8 cellular contexts compared by ENCODE assay signal in the genomic region with DNA sequence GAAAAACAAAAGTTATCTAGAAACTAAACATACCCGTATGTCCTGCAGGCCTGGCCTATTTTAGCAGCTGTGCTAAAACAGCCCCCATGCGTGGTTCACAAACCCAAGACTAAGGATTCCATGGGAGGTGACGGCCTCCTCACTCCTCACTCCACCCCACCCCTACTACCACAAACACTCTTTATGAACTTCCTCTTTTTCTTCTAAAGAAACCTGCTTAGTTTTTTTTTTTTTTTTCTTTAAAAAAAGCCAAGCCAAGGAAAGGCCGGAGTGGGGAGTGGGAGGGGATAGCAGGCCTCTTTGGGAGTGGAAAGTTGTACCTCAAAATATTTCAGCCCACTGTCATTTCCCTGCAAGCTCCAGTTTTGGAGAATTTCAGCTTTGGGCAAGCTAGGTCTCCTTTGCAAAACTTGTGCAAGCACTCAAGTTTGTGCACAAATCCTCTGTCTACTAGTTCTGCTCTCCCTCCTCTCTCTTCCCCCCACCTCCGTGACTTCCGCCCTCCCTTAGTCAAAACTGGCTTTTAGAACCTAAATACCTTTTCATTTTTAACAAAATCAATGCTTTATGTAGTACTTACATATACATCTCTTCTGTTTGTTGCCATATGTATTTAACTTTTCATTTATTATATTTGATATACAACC. TPM values are rescaled to one million over a fixed set of nuclear protein-coding genes. Genes with fewer than 3 reads are reported as not detected.
A peak's percentile ranks its signal among the peaks of the same experiment; 100 is the strongest.
DNase-seq lines count a peak whose midpoint lies in the region; ATAC-seq and TF ChIP-seq lines count a peak whose summit lies in the region.

No MANE protein-coding gene starts in this region.

- DNase-seq in activated naive CD4-positive, alpha-beta T cell treated with Interleukin-2 at 50 U/mL for 16 hours: peak; percentile 31
- no peak for DNase-seq in activated naive CD4-positive, alpha-beta T cell (lab: John Stamatoyannopoulos, UW)
- peak; percentile 89 for DNase-seq in SKM-1 (lab: John Stamatoyannopoulos, UW; ENCODE audit: unreplicated experiment)
- DNase-seq in epithelial cell of prostate (ENCODE audit: low read depth, low spot score): no peak
- DNase-seq in osteocyte (ENCODE audit: extremely low spot score, unreplicated experiment): no peak
- no peak for DNase-seq in HT-29 (ENCODE audit: low spot score)
- DNase-seq in stimulated activated CD4-positive, alpha-beta T cell treated with anti-CD3 and anti-CD28 coated beads, Interleukin-2, amount 100 ng/mL, for 24 hours: no peak

- H3K36me3 Mint-ChIP-seq in osteocyte (ENCODE audit: unreplicated experiment): peaks cover 10% of the 10 kb centered on the region

- peak overlapping the region; percentile 97 for H3K4me3 Mint-ChIP-seq in osteocyte (ENCODE audit: unreplicated experiment)

- H3K4me1 Mint-ChIP-seq in osteocyte (ENCODE audit: unreplicated experiment): peaks cover 35% of the 10 kb centered on the region

- TF ChIP-seq CTCF in osteocyte (IDR thresholded peaks at IDR 0.05): no peak

- H3K9me3 Mint-ChIP-seq in osteocyte (ENCODE audit: unreplicated experiment): no peaks in the 10 kb centered on the region

- peak overlapping the region; percentile 89 for H3K27ac Mint-ChIP-seq in osteocyte (ENCODE audit: unreplicated experiment)

- H3K27ac ChIP-seq in epithelial cell of prostate: peak overlapping the region; percentile 92

- peak; percentile 41 for ATAC-seq in HG03064 (IDR thresholded peaks at IDR 0.05; ENCODE audit: low read depth, unreplicated experiment)

- H3K27me3 Mint-ChIP-seq in osteocyte (ENCODE audit: unreplicated experiment): no peaks in the 10 kb centered on the region

RNA-seq across cellular contexts. Expression of a gene that starts 0.5 kb away (rescaled TPM):
- total RNA-seq in osteocyte: 35.3 and 39.1 TPM in 2 replicates
- total RNA-seq in HT-29 (2014; rRNA removed; shearing (Covaris generic)): 12.6 and 16.7 TPM in 2 replicates

Comparison
In these comparisons a context has a peak if more than half of its experiments do, and no peak if none do; other contexts are left out.
1. DNase-seq: peak in activated naive CD4-positive, alpha-beta T cell treated with Interleukin-2 at 50 U/mL for 16 hours (single experiment) and SKM-1 (single experiment); none in activated naive CD4-positive, alpha-beta T cell (0 of 4), epithelial cell of prostate (single experiment), osteocyte (single experiment), HT-29 (single experiment) and stimulated activated CD4-positive, alpha-beta T cell treated with anti-CD3 and anti-CD28 coated beads, Interleukin-2, amount 100 ng/mL, for 24 hours (0 of 2).